ENCODE assay signal across 26 cellular contexts in genomic region chr6:22884441-22884840, GRCh38.
"Had no signal": no experiment of that assay in that cellular context is flagged by ENCODE, and none has a peak within 500 bp of the region (broad histone marks: within the 10 kb centered on the region; RNA-seq: fewer than 3 reads in every experiment).

No MANE protein-coding gene starts in this region.

- H3K4me1 Mint-ChIP-seq: activated naive CD8-positive, alpha-beta T cell treated with anti-CD3 and anti-CD28 coated beads, Interleukin-2, amount 50 U/mL, for 24 hours; T-helper 17 cell had no signal

- H3K27ac Mint-ChIP-seq: activated CD8-positive, alpha-beta T cell treated with anti-CD3 and anti-CD28 coated beads, Interleukin-2, amount 10 ng/mL, durations not matched to agents 7 days and 5 days; activated naive CD8-positive, alpha-beta T cell treated with anti-CD3 and anti-CD28 coated beads, Interleukin-2, amount 50 U/mL, for 24 hours; activated T-helper 1 cell treated with anti-CD3 and anti-CD28 coated beads, Interleukin-12 subunit alpha, Interleukin-12 subunit beta, Interleukin-2, Interleukin-4 antibody, amounts not matched to agents 30 ng/mL and 10 ng/mL and 1 ng/mL, durations not matched to agents 14 hours and 24 hours and 36 hours; mesothelial cell of epicardium; T-helper 17 cell had no signal

- H3K4me1 ChIP-seq: testis, uterus had no signal

- ATAC-seq: activated CD8-positive, alpha-beta T cell treated with anti-CD3 and anti-CD28 coated beads, Interleukin-2, amount 10 ng/mL, durations not matched to agents 7 days and 5 days; activated naive CD8-positive, alpha-beta T cell treated with anti-CD3 and anti-CD28 coated beads, Interleukin-2, amount 50 U/mL, for 24 hours; gastroesophageal sphincter; T-helper 17 cell had no signal

- H3K27me3 Mint-ChIP-seq: activated naive CD8-positive, alpha-beta T cell treated with anti-CD3 and anti-CD28 coated beads, Interleukin-2, amount 50 U/mL, for 24 hours; T-helper 17 cell had no signal

- H3K36me3 ChIP-seq: gastroesophageal sphincter, heart left ventricle, sigmoid colon, uterus had no signal

- DNase-seq: activated CD4-positive, alpha-beta T cell treated with anti-CD3 and anti-CD28 coated beads for 1 hour; activated CD4-positive, alpha-beta T cell treated with anti-CD3 and anti-CD28 coated beads, Interleukin-2, amount 50 U/mL, for 1 hour; activated CD8-positive, alpha-beta T cell treated with anti-CD3 and anti-CD28 coated beads, Interleukin-2, amount 10 ng/mL, durations not matched to agents 7 days and 5 days; activated gamma-delta T cell; activated naive CD4-positive, alpha-beta T cell treated with anti-CD3 and anti-CD28 coated beads, Interleukin-2, amount 50 U/mL, for 16 hours; activated naive CD8-positive, alpha-beta T cell treated with anti-CD3 and anti-CD28 coated beads, Interleukin-2, amount 50 U/mL, for 24 hours; anterior cingulate cortex; central memory CD4-positive, alpha-beta T cell; heart left ventricle; kidney; occipital lobe; sigmoid colon; stimulated activated CD4-positive, alpha-beta T cell treated with anti-CD3 and anti-CD28 coated beads, Interleukin-4, amount 100 ng/mL, for 1 hour; stimulated activated naive CD4-positive, alpha-beta T cell; SW 1271; T-helper 17 cell; testis; trophoblast cell; uterus had no signal

- H3K4me3 Mint-ChIP-seq: activated CD8-positive, alpha-beta T cell treated with anti-CD3 and anti-CD28 coated beads, Interleukin-2, amount 10 ng/mL, durations not matched to agents 7 days and 5 days; activated naive CD8-positive, alpha-beta T cell treated with anti-CD3 and anti-CD28 coated beads, Interleukin-2, amount 50 U/mL, for 24 hours; activated T-helper 1 cell treated with anti-CD3 and anti-CD28 coated beads, Interleukin-12 subunit alpha, Interleukin-12 subunit beta, Interleukin-2, Interleukin-4 antibody, amounts not matched to agents 30 ng/mL and 10 ng/mL and 1 ng/mL, durations not matched to agents 14 hours and 24 hours and 36 hours; mesothelial cell of epicardium; neural crest cell; T-helper 17 cell had no signal

- H3K9me3 ChIP-seq: gastroesophageal sphincter, sigmoid colon, testis, uterus had no signal

- H3K27ac ChIP-seq: epithelial cell of prostate, gastroesophageal sphincter, sigmoid colon, testis had no signal

- H3K9me3 Mint-ChIP-seq: activated naive CD8-positive, alpha-beta T cell treated with anti-CD3 and anti-CD28 coated beads, Interleukin-2, amount 50 U/mL, for 24 hours; activated T-helper 1 cell treated with anti-CD3 and anti-CD28 coated beads, Interleukin-12 subunit alpha, Interleukin-12 subunit beta, Interleukin-2, Interleukin-4 antibody, amounts not matched to agents 30 ng/mL and 10 ng/mL and 1 ng/mL, durations not matched to agents 14 hours and 24 hours and 36 hours had no signal

- H3K4me3 ChIP-seq: gastroesophageal sphincter, heart left ventricle, lung, sigmoid colon, smooth muscle cell, testis, uterus had no signal

- H3K27me3 ChIP-seq: gastroesophageal sphincter, heart left ventricle, sigmoid colon, testis, uterus had no signal
